ENCODE assay signal across 27 cellular contexts in the genomic region with DNA sequence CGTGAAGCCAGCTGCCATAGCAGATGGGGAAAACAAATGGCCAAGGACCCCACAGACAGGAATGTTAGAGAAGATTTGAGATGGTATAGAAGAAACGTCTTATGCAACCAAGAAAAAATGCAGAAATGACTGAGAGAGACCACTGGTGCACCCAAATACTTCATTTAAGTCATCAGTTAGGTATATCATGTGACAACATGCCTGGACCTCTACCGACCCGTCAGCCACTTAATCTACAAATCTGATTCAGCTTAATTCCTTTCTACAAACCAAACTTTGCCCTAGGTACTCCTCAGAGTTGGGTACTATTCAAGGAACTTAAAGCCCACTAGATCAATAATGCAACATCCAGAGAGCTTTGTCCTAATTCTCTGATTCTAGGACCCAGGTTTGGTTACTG.
"Had no signal": no experiment of that assay in that cellular context is flagged by ENCODE, and none has a peak within 500 bp of the region (broad histone marks: within the 10 kb centered on the region; RNA-seq: fewer than 3 reads in every experiment).

No MANE protein-coding gene starts in this region.

- H3K27ac ChIP-seq: adrenal gland, body of pancreas, cardiac muscle cell, colonic mucosa, gastrocnemius medialis, heart left ventricle, VCaP had no signal

- DNase-seq: activated CD4-positive, alpha-beta T cell treated with anti-CD3 and anti-CD28 coated beads for 1 hour; activated CD4-positive, alpha-beta T cell treated with anti-CD3 and anti-CD28 coated beads for 4 hours; activated CD4-positive, alpha-beta T cell treated with anti-CD3 and anti-CD28 coated beads, Interleukin-2, amount 10 ng/mL, durations not matched to agents 7 days and 5 days; activated CD4-positive, alpha-beta T cell treated with anti-CD3 and anti-CD28 coated beads, Interleukin-2, amount 50 U/mL, for 4 hours; activated CD8-positive, alpha-beta memory T cell treated with anti-CD3 and anti-CD28 coated beads for 24 hours; activated CD8-positive, alpha-beta T cell treated with anti-CD3 and anti-CD28 coated beads for 36 hours; activated effector memory CD4-positive, alpha-beta T cell treated with anti-CD3 and anti-CD28 coated beads, Interleukin-2, amount 50 U/mL, for 16 hours; activated naive CD4-positive, alpha-beta T cell treated with anti-CD3 and anti-CD28 coated beads for 36 hours; activated naive CD8-positive, alpha-beta T cell treated with anti-CD3 and anti-CD28 coated beads for 36 hours; activated naive CD8-positive, alpha-beta T cell treated with anti-CD3 and anti-CD28 coated beads, Interleukin-2, amount 50 U/mL, for 24 hours; activated T-cell treated with anti-CD3 and anti-CD28 coated beads, Interleukin-2, amount 50 U/mL, for 4 hours; adrenal gland; amygdala; aorta; body of pancreas; central memory CD4-positive, alpha-beta T cell; cerebellar nuclear complex; colonic mucosa; effector CD8-positive, alpha-beta T cell; foreskin fibroblast; gastrocnemius medialis; glutamatergic neuron; heart left ventricle; T-helper 2 cell had no signal

- H3K4me1 ChIP-seq: adrenal gland, body of pancreas had no signal

- H3K9me3 ChIP-seq: adrenal gland, body of pancreas, colonic mucosa, gastrocnemius medialis, heart left ventricle had no signal

- H3K36me3 ChIP-seq: adrenal gland, cardiac muscle cell, colonic mucosa, gastrocnemius medialis, heart left ventricle had no signal

- H3K27me3 ChIP-seq: adrenal gland, body of pancreas, cardiac muscle cell, colonic mucosa, gastrocnemius medialis, heart left ventricle had no signal

- H3K4me3 ChIP-seq: adrenal gland, body of pancreas, cardiac muscle cell, colonic mucosa, gastrocnemius medialis, heart left ventricle had no signal

- ATAC-seq: activated CD8-positive, alpha-beta T cell treated with anti-CD3 and anti-CD28 coated beads for 36 hours; activated naive CD8-positive, alpha-beta T cell treated with anti-CD3 and anti-CD28 coated beads, Interleukin-2, amount 50 U/mL, for 24 hours; activated T-cell treated with anti-CD3 and anti-CD28 coated beads, Interleukin-2, amount 50 U/mL, for 4 hours; body of pancreas; esophagus mucosa; gastrocnemius medialis; heart left ventricle had no signal
